ENCODE assay signal across 9 cellular contexts in the genomic region with DNA sequence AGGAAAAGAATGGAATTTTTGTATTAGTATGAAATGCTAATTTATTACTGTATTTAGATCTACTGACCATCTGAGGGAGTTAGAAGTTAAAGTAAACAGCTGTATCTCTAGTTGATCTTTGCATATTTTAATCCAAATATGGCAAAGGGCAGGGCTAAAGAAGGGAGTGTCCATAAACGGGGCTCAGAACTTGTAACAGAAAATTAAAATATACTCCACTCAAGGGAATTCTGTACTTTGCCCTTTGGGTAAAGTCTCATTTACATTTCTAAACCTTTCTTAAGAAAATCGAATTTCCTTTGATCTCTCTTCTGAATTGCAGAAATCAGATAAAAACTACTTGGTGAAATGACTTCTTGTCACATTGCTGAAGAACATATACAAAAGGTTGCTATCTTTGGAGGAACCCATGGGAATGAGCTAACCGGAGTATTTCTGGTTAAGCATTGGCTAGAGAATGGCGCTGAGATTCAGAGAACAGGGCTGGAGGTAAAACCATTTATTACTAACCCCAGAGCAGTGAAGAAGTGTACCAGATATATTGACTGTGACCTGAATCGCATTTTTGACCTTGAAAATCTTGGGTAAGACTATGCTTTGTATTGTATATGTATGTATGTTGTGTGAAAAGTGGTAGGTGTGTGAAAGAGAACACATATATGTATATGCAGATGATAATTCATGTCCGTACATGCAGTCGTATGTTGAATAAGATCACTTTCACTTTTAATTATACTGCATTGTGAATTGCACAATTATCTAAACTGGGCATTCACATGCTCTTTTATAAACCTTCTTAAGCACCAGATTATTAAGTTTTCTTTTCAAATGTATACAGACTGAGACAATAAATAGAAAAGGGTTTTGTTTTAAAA. TPM values are rescaled to one million over a fixed set of nuclear protein-coding genes. Genes with fewer than 3 reads are reported as not detected.
DNase-seq lines count a peak whose midpoint lies in the region; ATAC-seq and TF ChIP-seq lines count a peak whose summit lies in the region.
"Had no signal": no experiment of that assay in that cellular context is flagged by ENCODE, and none has a peak within 500 bp of the region (broad histone marks: within the 10 kb centered on the region; RNA-seq: fewer than 3 reads in every experiment).

TSS of gene ASPA (plus strand) at position 186 of the 875 bp plus-strand sequence. CDS start at position 349, 163 bp downstream.

- WGBS in transverse colon (ENCODE audit: low coverage in 1 of 2), 2 donors: 19 to 28% methylated on average over 7 of the region's 7 CpGs

- H3K4me1 Mint-ChIP-seq in T-helper 2 cell treated with Interferon-gamma antibody and Interleukin-4, amounts not matched to agents 5 μg/mL and 100 μg/mL, for 36 hours (ENCODE audit: low read depth): peaks cover 5% of the 10 kb centered on the region
- H3K4me1 Mint-ChIP-seq in memory B cell: peaks cover 5% of the 10 kb centered on the region

- no peaks in the 10 kb centered on the region for H3K27me3 ChIP-seq in dorsolateral prefrontal cortex
- no peaks in the 10 kb centered on the region for H3K27me3 ChIP-seq in transverse colon

- no peak for TF ChIP-seq EP300 in transverse colon (IDR thresholded peaks at IDR 0.05; ENCODE audit: low read depth)

- no peaks in the 10 kb centered on the region for H3K9me3 ChIP-seq in transverse colon
- H3K9me3 ChIP-seq: neutrophil had no signal

- intact Hi-C loops in dorsolateral prefrontal cortex (cut with DNase I) (loop anchor here (2.0 to 10.0 kb wide), 4 partner anchors 55 to 171 kb away; partner anchors contain the start of genes CTNS (in 1 of the 2) and SHPK (in 1 of the 2)), transverse colon (cut with DNase I; ENCODE audit: low total_unique reads) (no loop called here)

- no peak for TF ChIP-seq POLR2A in transverse colon (IDR thresholded peaks at IDR 0.05)

- H3K4me3 Mint-ChIP-seq in T-helper 2 cell treated with Interferon-gamma antibody and Interleukin-4, amounts not matched to agents 5 μg/mL and 100 μg/mL, for 36 hours: peak within 1 kb of the TSS; percentile 16
- H3K4me3 Mint-ChIP-seq in memory B cell: peak within 1 kb of the TSS; percentile 68

- H3K27ac ChIP-seq in dorsolateral prefrontal cortex (peak within 1 kb of the TSS in 58 of 59 donors; percentile 55 to 94 (median 82)), transverse colon (peak within 1 kb of the TSS; percentile 69 to 84 (median 74))
- H3K27ac ChIP-seq: neutrophil had no signal

- H3K36me3 ChIP-seq in transverse colon: no peaks in the 10 kb centered on the region
- H3K36me3 ChIP-seq: neutrophil had no signal

- peaks cover 11 to 38% (median 18%) of the 10 kb centered on the region in 4 donors for H3K4me1 ChIP-seq in transverse colon

- no peak for ATAC-seq in memory B cell (ENCODE audit: low read depth)
- no peak for ATAC-seq in GM19452 (IDR thresholded peaks at IDR 0.05; ENCODE audit: unreplicated experiment)
- ATAC-seq in HG03108 (IDR thresholded peaks at IDR 0.05; ENCODE audit: unreplicated experiment): no peak

- H3K4me3 ChIP-seq in dorsolateral prefrontal cortex (peak within 1 kb of the TSS; percentile 20 to 76 (median 56)), transverse colon (peak within 1 kb of the TSS in 3 of 4 donors; percentile 13 to 45 (median 16))

- no peak within 1 kb of the TSS for H3K27ac Mint-ChIP-seq in T-helper 2 cell treated with Interferon-gamma antibody and Interleukin-4, amounts not matched to agents 5 μg/mL and 100 μg/mL, for 36 hours
- no peak within 1 kb of the TSS for H3K27ac Mint-ChIP-seq in memory B cell

- no peaks in the 10 kb centered on the region for H3K9me3 Mint-ChIP-seq in T-helper 2 cell treated with Interferon-gamma antibody and Interleukin-4, amounts not matched to agents 5 μg/mL and 100 μg/mL, for 36 hours
- H3K9me3 Mint-ChIP-seq in memory B cell: no peaks in the 10 kb centered on the region

- DNase-seq in T-helper 2 cell treated with Interferon-gamma antibody and Interleukin-4, amounts not matched to agents 5 μg/mL and 100 μg/mL, for 36 hours (ENCODE audit: low spot score): no peak
- DNase-seq in T-helper 2 cell: no peak
- DNase-seq in dorsolateral prefrontal cortex: no peak
- no peak for DNase-seq in memory B cell (ENCODE audit: low spot score in 2 of 2)
- no peak for DNase-seq in transverse colon
- no peak for DNase-seq in NCI-H1417 (lab: John Stamatoyannopoulos, UW)

- H3K36me3 Mint-ChIP-seq in T-helper 2 cell treated with Interferon-gamma antibody and Interleukin-4, amounts not matched to agents 5 μg/mL and 100 μg/mL, for 36 hours (ENCODE audit: low read depth): no peaks in the 10 kb centered on the region
- H3K36me3 Mint-ChIP-seq in memory B cell: no peaks in the 10 kb centered on the region

- no peaks in the 10 kb centered on the region for H3K27me3 Mint-ChIP-seq in T-helper 2 cell treated with Interferon-gamma antibody and Interleukin-4, amounts not matched to agents 5 μg/mL and 100 μg/mL, for 36 hours (ENCODE audit: low read depth)
- H3K27me3 Mint-ChIP-seq in memory B cell: peaks cover 3% of the 10 kb centered on the region

- in situ Hi-C loops in transverse colon (cut with MboI; ENCODE audit: low pct_ligation_motif_present in 1 of 4, low pct_unique_long_range_greater_than_20kb in 1 of 4, low sequenced_read_pairs in 3 of 4): loop anchor here in 1 of 4 donors (25.0 kb wide), 1 partner anchor 89 kb away; the partner anchor contains the start of genes OR1E1 and OR3A2

- TF ChIP-seq CTCF in dorsolateral prefrontal cortex (IDR thresholded peaks at IDR 0.05 in 54 of 56, conservative IDR thresholded peaks at IDR 0.05 in 2 of 56; ENCODE audit: low read depth in 1 of 56, partially characterized antibody in 56 of 56) (peak in 25 of 56 donors; percentile 2 to 56 (median 28)), transverse colon (IDR thresholded peaks at IDR 0.05) (no peak)

RNA-seq across cellular contexts. Expression of gene ASPA, which starts in this region (rescaled TPM):
- total RNA-seq in dorsolateral prefrontal cortex (100 to 1,000 TPM in 7 of 120 experiments, 10 to 100 TPM in 112, 1 to 10 TPM in 1; 6.7 to 164 (median 40.2) TPM), transverse colon (1 to 10 TPM in 3 of 4 donors, under 1 TPM in 1; 1.00 to 5.2 (median 2.9) TPM)
